In the genomic region with DNA sequence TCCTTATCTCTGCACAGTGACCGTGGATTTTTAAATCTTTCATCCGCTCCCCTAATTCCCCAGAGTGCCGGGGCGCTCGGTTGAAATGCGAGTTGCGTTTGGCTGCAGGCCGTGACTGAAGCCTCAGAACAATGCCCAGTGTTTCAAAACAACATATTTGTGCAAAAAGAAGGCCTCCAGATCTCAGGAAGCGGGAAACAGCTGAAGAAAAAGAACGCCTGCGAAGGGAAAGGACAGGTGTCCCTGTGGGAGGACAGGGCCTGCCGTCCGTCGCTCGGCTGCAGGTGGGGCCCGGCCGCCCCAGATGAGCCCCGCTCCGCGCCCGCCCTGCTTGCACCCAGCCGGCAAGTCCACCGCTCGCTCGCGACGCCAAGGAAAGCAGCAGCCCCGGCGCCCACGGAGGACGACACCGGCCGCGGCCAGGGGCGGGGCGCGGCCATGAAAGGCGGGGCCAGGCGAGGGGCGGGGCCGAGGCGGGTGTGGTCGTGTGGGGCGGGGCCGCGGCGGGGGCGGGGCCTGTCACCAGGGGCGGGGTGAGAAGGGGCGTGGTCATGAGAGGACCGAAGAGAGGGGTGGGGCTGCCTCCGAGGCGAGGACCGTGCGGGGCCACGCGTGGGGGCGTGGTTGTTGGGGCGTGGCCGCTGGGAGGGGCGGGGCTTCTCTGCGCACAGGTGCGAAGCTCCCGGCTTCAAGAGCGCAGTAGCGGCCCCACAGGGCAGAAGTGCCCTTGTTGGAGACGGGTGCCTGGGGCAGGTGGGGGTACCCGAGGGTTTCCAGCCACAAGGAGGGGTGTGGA, we compare ENCODE assay signal across 8 cellular contexts. TPM values are rescaled to one million over a fixed set of nuclear protein-coding genes. Genes with fewer than 3 reads are reported as not detected.
DNase-seq lines count a peak whose midpoint lies in the region; ATAC-seq and TF ChIP-seq lines count a peak whose summit lies in the region.

No MANE protein-coding gene starts in this region.

- no peak overlapping the region for H3K27ac ChIP-seq in CD8-positive, alpha-beta T cell (ENCODE audit: low read depth, low read length)
- H3K27ac ChIP-seq in effector memory CD4-positive, alpha-beta T cell (ENCODE audit: insufficient read depth, low read length, poor library complexity, severe bottlenecking): no peak overlapping the region
- no peak overlapping the region for H3K27ac ChIP-seq in mesodermal cell (ENCODE audit: low read depth, low read length, severe bottlenecking)

- peaks cover 23% of the 10 kb centered on the region for H3K27me3 Mint-ChIP-seq in CD8-positive, alpha-beta T cell (ENCODE audit: low read depth)

- CTCF ChIA-PET in CD8-positive, alpha-beta T cell (lab: Charles Lee): no interaction called here

- H3K4me1 ChIP-seq in CD8-positive, alpha-beta T cell (ENCODE audit: insufficient read depth, low read length): peaks cover 5% of the 10 kb centered on the region
- no peaks in the 10 kb centered on the region for H3K4me1 ChIP-seq in effector memory CD4-positive, alpha-beta T cell (ENCODE audit: control insufficient read depth, insufficient read depth, low read length, poor library complexity, severe bottlenecking)
- peaks cover 9% of the 10 kb centered on the region for H3K4me1 ChIP-seq in mesodermal cell (ENCODE audit: control insufficient read depth, insufficient read depth, low read length, poor library complexity, severe bottlenecking)

- H3K27ac Mint-ChIP-seq in CD8-positive, alpha-beta T cell: no peak overlapping the region

- H3K9me3 Mint-ChIP-seq in CD8-positive, alpha-beta T cell: no peaks in the 10 kb centered on the region

- no peaks in the 10 kb centered on the region for H3K36me3 ChIP-seq in CD8-positive, alpha-beta T cell (ENCODE audit: insufficient read depth, low read length)
- H3K36me3 ChIP-seq in effector memory CD4-positive, alpha-beta T cell (ENCODE audit: control insufficient read depth, insufficient read depth, low read length): no peaks in the 10 kb centered on the region
- H3K36me3 ChIP-seq in mesodermal cell (ENCODE audit: control insufficient read depth, insufficient read depth, low read length): no peaks in the 10 kb centered on the region

- no peaks in the 10 kb centered on the region for H3K36me3 Mint-ChIP-seq in CD8-positive, alpha-beta T cell

- no peak for TF ChIP-seq CTCF in CD8-positive, alpha-beta T cell (IDR thresholded peaks at IDR 0.05)

- POLR2A ChIA-PET in CD8-positive, alpha-beta T cell (lab: Charles Lee): interaction anchor here (0.6 kb wide), 2 partner anchors 18 to 85 kb away, joined by 3 read pairs; no protein-coding TSS in a partner anchor

- no peak overlapping the region for H3K4me3 ChIP-seq in CD8-positive, alpha-beta T cell (ENCODE audit: low read depth, low read length)
- no peak overlapping the region for H3K4me3 ChIP-seq in effector memory CD4-positive, alpha-beta T cell (ENCODE audit: insufficient read depth, low read depth, low read length, poor library complexity, severe bottlenecking)
- peak overlapping the region; percentile 8 for H3K4me3 ChIP-seq in mesodermal cell (ENCODE audit: extremely low read depth, insufficient read depth, low read length, poor library complexity, severe bottlenecking)

- peak; percentile 91 for ATAC-seq in CD8-positive, alpha-beta T cell
- ATAC-seq in HG03460 (IDR thresholded peaks at IDR 0.05; ENCODE audit: unreplicated experiment): no peak

- H3K27me3 ChIP-seq in CD8-positive, alpha-beta T cell (ENCODE audit: insufficient read depth, low read length): peaks cover 10% of the 10 kb centered on the region
- H3K27me3 ChIP-seq in effector memory CD4-positive, alpha-beta T cell (replicated peaks; ENCODE audit: control insufficient read depth, insufficient read depth, low read length, poor library complexity, severe bottlenecking): peaks cover 7% of the 10 kb centered on the region

- peak overlapping the region; percentile 70 for H3K4me3 Mint-ChIP-seq in CD8-positive, alpha-beta T cell

- no peaks in the 10 kb centered on the region for H3K9me3 ChIP-seq in CD8-positive, alpha-beta T cell (ENCODE audit: low read length)
- no peaks in the 10 kb centered on the region for H3K9me3 ChIP-seq in effector memory CD4-positive, alpha-beta T cell (ENCODE audit: control insufficient read depth, low read length)
- H3K9me3 ChIP-seq in mesodermal cell (ENCODE audit: control insufficient read depth, low read length): no peaks in the 10 kb centered on the region

- 43 to 55% methylated on average over 33 to 34 of the region's 68 CpGs for WGBS in mesodermal cell (ENCODE audit: insufficient coverage in 2 of 2), 2 experiments

- DNase-seq in CD8-positive, alpha-beta T cell: peak; percentile 17 to 66 (median 51)
- peak; percentile 13 for DNase-seq in MV-4-11 (lab: John Stamatoyannopoulos, UW)
- peak; percentile 18 to 27 for DNase-seq in activated CD8-positive, alpha-beta memory T cell treated with anti-CD3 and anti-CD28 coated beads for 4 hours (ENCODE audit: low read depth in 2 of 2)
- DNase-seq in effector memory CD4-positive, alpha-beta T cell: peak; percentile 32 to 53 (median 48)
- peak; percentile 33 to 36 for DNase-seq in stimulated activated CD8-positive, alpha-beta memory T cell treated with anti-CD3 and anti-CD28 coated beads, Interleukin-2, amount 100 ng/mL, for 1 hour (ENCODE audit: low read depth in 2 of 2)
- no peak for DNase-seq in pons (ENCODE audit: low spot score)

- intact Hi-C loops in CD8-positive, alpha-beta T cell (cut with DNase I, micrococcal nuclease): loop anchor here (1.0 to 2.0 kb wide), 3 partner anchors 32 to 68 kb away; a partner anchor contains a TSS

- H3K4me1 Mint-ChIP-seq in CD8-positive, alpha-beta T cell (ENCODE audit: low read depth): peaks cover 3% of the 10 kb centered on the region

RNA-seq across cellular contexts. Expression of a gene that starts 17.6 kb away (rescaled TPM):
- total RNA-seq in CD8-positive, alpha-beta T cell: not detected
- 33.0 TPM for polyA plus RNA-seq in mesodermal cell (2013, experiment 1 of 2)
- polyA plus RNA-seq in mesodermal cell (2013, experiment 2 of 2): 28.9 TPM

RNA-seq across cellular contexts. Expression of a gene that starts 32.6 kb away (rescaled TPM):
- 10 to 100 TPM; 58.7 to 66.4 TPM for total RNA-seq in CD8-positive, alpha-beta T cell
- 191 TPM for polyA plus RNA-seq in mesodermal cell (2013, experiment 1 of 2)
- 176 TPM for polyA plus RNA-seq in mesodermal cell (2013, experiment 2 of 2)
